Comparison of ENCODE assay signal across 8 cellular contexts in genomic region chr14:49892301-49892635, GRCh38. TPM values are rescaled to one million over a fixed set of nuclear protein-coding genes. Genes with fewer than 3 reads are reported as not detected.
DNase-seq lines count a peak whose midpoint lies in the region; ATAC-seq and TF ChIP-seq lines count a peak whose summit lies in the region.

No MANE protein-coding gene starts in this region.

- H3K4me3 ChIP-seq in AG10803 (ENCODE audit: low read length) (peak overlapping the region; percentile 74), tibial nerve (peak overlapping the region; percentile 81 to 100 (median 96))

- peak; percentile 50 for ATAC-seq in GM18511 (IDR thresholded peaks at IDR 0.05; ENCODE audit: unreplicated experiment)
- peak; percentile 12 for ATAC-seq in HG03097 (IDR thresholded peaks at IDR 0.05; ENCODE audit: low FRiP score, unreplicated experiment)

- peaks cover 0 to 13% (median 0%) of the 10 kb centered on the region in 3 donors for H3K36me3 ChIP-seq in tibial nerve

- peak overlapping the region; percentile 97 to 100 (median 100) for H3K27ac ChIP-seq in tibial nerve

- TF ChIP-seq CTCF in AG10803 (conservative IDR thresholded peaks at IDR 0.05; ENCODE audit: low read length) (no peak), tibial nerve (IDR thresholded peaks at IDR 0.05) (no peak)

- TF ChIP-seq POLR2A in tibial nerve (IDR thresholded peaks at IDR 0.05): no peak

- H3K27me3 ChIP-seq in tibial nerve: no peaks in the 10 kb centered on the region

- peaks cover 0 to 41% (median 32%) of the 10 kb centered on the region in 4 donors for H3K4me1 ChIP-seq in tibial nerve

- peak; percentile 84 for DNase-seq in AG10803 (ENCODE audit: low read depth)
- DNase-seq in NCI-H2227 treated with DMSO at 0.1 percent for 48 hours (lab: John Stamatoyannopoulos, UW): peak; percentile 88
- DNase-seq in activated CD4-positive, alpha-beta T cell treated with anti-CD3 and anti-CD28 coated beads for 4 hours: peak; percentile 52 to 56
- peak; percentile 79 for DNase-seq in epidermal melanocyte (ENCODE audit: insufficient read length, low spot score)
- DNase-seq in midbrain (lab: John Stamatoyannopoulos, UW): peak; percentile 71
- DNase-seq in tibial nerve (ENCODE audit: low spot score in 2 of 2): peak in 1 of 2 donors; percentile 68

- 2% methylated on average over 12 of the region's 12 CpGs for WGBS in tibial nerve, 2 donors

- TF ChIP-seq EP300 in tibial nerve (IDR thresholded peaks at IDR 0.05): no peak

- H3K9me3 ChIP-seq in tibial nerve: no peaks in the 10 kb centered on the region

RNA-seq across cellular contexts. Expression of gene ARF6, which starts 0.6 kb away (rescaled TPM):
- 10 to 100 TPM; 34.7 to 42.0 (median 35.7) TPM for total RNA-seq in tibial nerve

RNA-seq across cellular contexts. Expression of gene NEMF, which starts 39.7 kb away (rescaled TPM):
- 100 to 1,000 TPM; 100 to 215 (median 138) TPM for total RNA-seq in tibial nerve
